19 cellular contexts compared by ENCODE assay signal in genomic region chr5:30928966-30929365, GRCh38.
A peak's percentile ranks its signal among the peaks of the same experiment; 100 is the strongest.
DNase-seq lines count a peak whose midpoint lies in the region; ATAC-seq, FAIRE-seq and TF ChIP-seq lines count a peak whose summit lies in the region.
"Had no signal": no experiment of that assay in that cellular context is flagged by ENCODE, and none has a peak within 500 bp of the region (broad histone marks: within the 10 kb centered on the region; RNA-seq: fewer than 3 reads in every experiment).

No MANE protein-coding gene starts in this region.

- peak overlapping the region; percentile 48; the same call in 1 of the 2 replicates for H3K4me2 ChIP-seq in IMR-90 (ENCODE audit: low read depth, low read length)
- no peak overlapping the region for H3K4me2 ChIP-seq in H1 (ENCODE audit: insufficient read depth in 1 of 2, low read depth in 2 of 2, low read length in 2 of 2)
- H3K4me2 ChIP-seq: A549 had no signal

- H3K23me2 ChIP-seq in H1 (ENCODE audit: low read depth, low read length): no peaks in the 10 kb centered on the region

- TF ChIP-seq POLR2A in IMR-90 (IDR thresholded peaks at IDR 0.05; ENCODE audit: low read depth, low read length): no peak
- TF ChIP-seq POLR2A in H1 (IDR thresholded peaks at IDR 0.05; ENCODE audit: control extremely low read depth in 1 of 2, low read depth in 2 of 2, low read length in 2 of 2): no peak

- no peaks in the 10 kb centered on the region for H3K79me2 ChIP-seq in H1 (ENCODE audit: control insufficient read depth in 1 of 2, insufficient read depth in 2 of 2, low read length in 2 of 2)

- DNase-seq in EH (ENCODE audit: low read depth) (peak; percentile 1), IMR-90 (peak; percentile 69), amniotic epithelial cell (ENCODE audit: low read depth) (peak; percentile 4), H1 (ENCODE audit: low read depth in 1 of 2, low spot score in 2 of 2) (no peak), HuH-7.5 (ENCODE audit: low spot score) (no peak)
- DNase-seq: AML-193; CD4-positive, alpha-beta T cell; GDM1; KBM-7 had no signal

- no peak overlapping the region for H3K9ac ChIP-seq in IMR-90 (ENCODE audit: low read depth, low read length)
- H3K9ac ChIP-seq in H1 (replicated peaks in 1 of 4; ENCODE audit: extremely low read depth in 1 of 4, low read depth in 3 of 4, low read length in 3 of 4): no peak overlapping the region

- no peak for FAIRE-seq in H1 (lab: Jason Lieb, UNC)
- FAIRE-seq: A549, D721Med, GM12892, GM18507 had no signal

- H3K4me3 ChIP-seq in IMR-90 (ENCODE audit: insufficient read depth, low read depth, low read length) (no peak overlapping the region), H1 (ENCODE audit: extremely low read depth in 1 of 4, insufficient read depth in 2 of 4, low read depth in 3 of 4, low read length in 4 of 4) (no peak overlapping the region)
- H3K4me3 ChIP-seq: A549, HAP-1 had no signal

- TF ChIP-seq RAD21 in IMR-90 (IDR thresholded peaks at IDR 0.05; ENCODE audit: low read length) (no peak), H1 (IDR thresholded peaks at IDR 0.05 in 1 of 2, conservative IDR thresholded peaks at IDR 0.05 in 1 of 2; ENCODE audit: low read depth in 2 of 2, low read length in 2 of 2) (no peak)

- BruUV-seq in IMR-90 (replicated peaks; lab: Mats Ljungman, UMichigan): no TSS peak

- H3K4me1 ChIP-seq in IMR-90 (ENCODE audit: control insufficient read depth, insufficient read depth, low read length) (peaks cover 9% of the 10 kb centered on the region), H1 (replicated peaks in 1 of 4; ENCODE audit: control insufficient read depth in 3 of 4, insufficient read depth in 4 of 4, low read length in 3 of 4) (peaks cover 0 to 5% (median 2%) of the 10 kb centered on the region in 4 experiments; a peak in 2 of 7 replicates)
- H3K4me1 ChIP-seq: A549 had no signal

- POLR2A ChIA-PET in IMR-90 (lab: Charles Lee; ENCODE audit: unreplicated experiment): no interaction called here
- POLR2A ChIA-PET in H1 (lab: Charles Lee; ENCODE audit: partially characterized antibody): no interaction called here

- no peak overlapping the region for H2BK15ac ChIP-seq in IMR-90 (ENCODE audit: low read depth, low read length)
- H2BK15ac ChIP-seq in H1 (ENCODE audit: low read length): no peak overlapping the region

- H3K36me3 ChIP-seq in IMR-90 (ENCODE audit: control insufficient read depth, insufficient read depth, low read length) (no peaks in the 10 kb centered on the region), H1 (ENCODE audit: control insufficient read depth in 2 of 4, insufficient read depth in 4 of 4, low read length in 3 of 4) (no peaks in the 10 kb centered on the region)
- H3K36me3 ChIP-seq: HAP-1 had no signal

- H3K14ac ChIP-seq in IMR-90 (replicated peaks; ENCODE audit: low read depth, low read length): peak overlapping the region; percentile 54
- no peak overlapping the region for H3K14ac ChIP-seq in H1 (ENCODE audit: insufficient read length)

- H3K18ac ChIP-seq in IMR-90 (ENCODE audit: low read depth, low read length) (peak overlapping the region; percentile 51; the same call in 1 of the 2 replicates), H1 (ENCODE audit: extremely low read depth, low read length) (no peak overlapping the region)

- in situ Hi-C loops in IMR-90 (cut with MboI; ENCODE audit: low sequenced_read_pairs): no loop called here

- H3K4ac ChIP-seq in IMR-90 (ENCODE audit: low read depth, low read length) (0 out of 2 replicates have a peak overlapping the region, but pooled peaks have one; percentile 17), H1 (replicated peaks; ENCODE audit: insufficient read length, low read depth, low read length) (no peak overlapping the region)

- peak; percentile 73 for ATAC-seq in IMR-90 (ENCODE audit: low read depth)
- ATAC-seq in GM21723 (IDR thresholded peaks at IDR 0.05; ENCODE audit: unreplicated experiment): no peak
- ATAC-seq in HG03139 (IDR thresholded peaks at IDR 0.05; ENCODE audit: unreplicated experiment): no peak
- no peak for ATAC-seq in HG03442 (IDR thresholded peaks at IDR 0.05; ENCODE audit: unreplicated experiment)
- ATAC-seq: A549 had no signal

- H2BK12ac ChIP-seq in H1 (ENCODE audit: low read depth, low read length): no peak overlapping the region

- H4K5ac ChIP-seq in IMR-90 (ENCODE audit: low read depth, low read length) (no peak overlapping the region), H1 (ENCODE audit: insufficient read length, low read depth, low read length) (no peak overlapping the region)

- CTCF ChIA-PET in IMR-90 (lab: Yijun Ruan, JAX) (interaction anchor here (0.6 kb wide), 1 partner anchor 269 kb away, joined by 3 read pairs; no protein-coding TSS in a partner anchor), H1 (lab: Charles Lee; ENCODE audit: partially characterized antibody) (interaction anchor here (1.1 kb wide), 1 partner anchor 257 kb away, joined by 3 read pairs; no protein-coding TSS in a partner anchor)

- H4K91ac ChIP-seq in IMR-90 (ENCODE audit: insufficient read depth, low read depth, low read length) (peak overlapping the region; percentile 8; the same call in 1 of the 2 replicates), H1 (replicated peaks; ENCODE audit: insufficient read length, low read length) (no peak overlapping the region)

- H4K8ac ChIP-seq in IMR-90 (ENCODE audit: low read depth in 2 of 2, low read length in 2 of 2) (peak overlapping the region in 1 of 2 experiments; percentile 32; a peak in 1 of 4 replicates), H1 (ENCODE audit: extremely low read depth, insufficient read depth, low read length) (no peak overlapping the region)

- H3K23ac ChIP-seq in IMR-90 (ENCODE audit: low read depth, low read length) (peak overlapping the region; percentile 48; the same call in 1 of the 2 replicates), H1 (ENCODE audit: insufficient read length) (peak overlapping the region; percentile 5)

- H3K9me1 ChIP-seq in IMR-90 (ENCODE audit: insufficient read depth, low read length): peaks cover 7% of the 10 kb centered on the region

- H3K9me3 ChIP-seq in IMR-90 (ENCODE audit: control insufficient read depth, insufficient read depth, low read length) (no peaks in the 10 kb centered on the region), H1 (ENCODE audit: insufficient read depth in 2 of 2, low read depth in 1 of 2, low read length in 1 of 2) (no peaks in the 10 kb centered on the region)
- H3K9me3 ChIP-seq: A549, HAP-1 had no signal

- no peak overlapping the region for H2AFZ ChIP-seq in IMR-90 (replicated peaks; ENCODE audit: low read length, poor library complexity)
- no peak overlapping the region for H2AFZ ChIP-seq in H1 (ENCODE audit: low read length)

- H3K27me3 ChIP-seq in IMR-90 (ENCODE audit: control insufficient read depth, insufficient read depth, low read length): no peaks in the 10 kb centered on the region
- H3K27me3 ChIP-seq in H1 (replicated peaks in 1 of 4; ENCODE audit: control insufficient read depth in 3 of 4, extremely low read depth in 1 of 4, insufficient read depth in 3 of 4, low read length in 3 of 4): no peaks in the 10 kb centered on the region

- H3K79me1 ChIP-seq in IMR-90 (ENCODE audit: low read depth in 1 of 2, low read length in 2 of 2): no peaks in the 10 kb centered on the region
- H3K79me1 ChIP-seq in H1 (ENCODE audit: low read depth, low read length): no peaks in the 10 kb centered on the region

- TF ChIP-seq EP300 in H1 (IDR thresholded peaks at IDR 0.05; ENCODE audit: borderline replicate concordance in 1 of 2, low read depth in 2 of 2, low read length in 2 of 2): no peak

- TF ChIP-seq CTCF in IMR-90 (conservative IDR thresholded peaks at IDR 0.05; ENCODE audit: low read depth, low read length) (no peak), H1 (IDR thresholded peaks at IDR 0.05; ENCODE audit: control extremely low read depth in 1 of 3, insufficient read depth in 1 of 3, low read depth in 1 of 3, low read length in 3 of 3) (no peak)

- H2BK20ac ChIP-seq in IMR-90 (ENCODE audit: low read depth, low read length) (peak overlapping the region; percentile 67), H1 (ENCODE audit: low read length) (no peak overlapping the region)

- H3K56ac ChIP-seq in IMR-90 (ENCODE audit: extremely low read depth, insufficient read depth, low read length): peak overlapping the region; percentile 54; the same call in 1 of the 2 replicates
- no peak overlapping the region for H3K56ac ChIP-seq in H1 (replicated peaks; ENCODE audit: insufficient read length, low read depth, low read length)

- H2AK5ac ChIP-seq in IMR-90 (ENCODE audit: low read depth, low read length): no peak overlapping the region
- H2AK5ac ChIP-seq in H1 (ENCODE audit: low read depth, low read length): no peak overlapping the region

- H4K20me1 ChIP-seq in IMR-90 (ENCODE audit: insufficient read depth, low read length): no peaks in the 10 kb centered on the region
- H4K20me1 ChIP-seq in H1 (replicated peaks in 1 of 2; ENCODE audit: control insufficient read depth in 1 of 2, insufficient read depth in 2 of 2, low read length in 2 of 2): no peaks in the 10 kb centered on the region

- intact Hi-C loops in IMR-90 (cut with micrococcal nuclease): loop anchor here (10.0 kb wide), 1 partner anchor 266 kb away; the partner anchor contains the start of gene CDH6

- dilution Hi-C loops in IMR-90 (cut with HindIII; ENCODE audit: low sequenced_read_pairs, unreplicated experiment): no loop called here

- H2BK120ac ChIP-seq in IMR-90 (ENCODE audit: low read depth, low read length) (peak overlapping the region; percentile 75), H1 (replicated peaks; ENCODE audit: low read depth, low read length) (no peak overlapping the region)

- H3K27ac ChIP-seq in IMR-90 (ENCODE audit: insufficient read depth, low read length) (no peak overlapping the region), H1 (ENCODE audit: low read depth, low read length) (no peak overlapping the region)
- H3K27ac ChIP-seq: 22Rv1, A549, C4-2B had no signal

- H2AK9ac ChIP-seq in IMR-90 (replicated peaks; ENCODE audit: low read depth, low read length, poor library complexity): no peak overlapping the region

- H2BK5ac ChIP-seq in IMR-90 (ENCODE audit: low read depth, low read length, poor library complexity, severe bottlenecking) (peak overlapping the region; percentile 74), H1 (ENCODE audit: low read depth, low read length) (no peak overlapping the region)

TF ChIP-seq in H1, 55 proteins besides CTCF, POLR2A, EP300 and RAD21:
- TF ChIP-seq KDM1A (IDR thresholded peaks at IDR 0.05; ENCODE audit: borderline replicate concordance, low read length) (no peak), RXRA (IDR thresholded peaks at IDR 0.05; ENCODE audit: insufficient read depth, low read depth, low read length) (no peak), USF2 (IDR thresholded peaks at IDR 0.05; ENCODE audit: low read length) (no peak), SP4 (IDR thresholded peaks at IDR 0.05; ENCODE audit: low read length) (no peak)

Comparison
In these comparisons a context has a peak if more than half of its experiments do, and no peak if none do; other contexts are left out.
1. DNase-seq: peak in EH (single experiment), IMR-90 (single experiment) and amniotic epithelial cell (single experiment); none in H1 (0 of 2) and HuH-7.5 (single experiment).